In the genomic region with DNA sequence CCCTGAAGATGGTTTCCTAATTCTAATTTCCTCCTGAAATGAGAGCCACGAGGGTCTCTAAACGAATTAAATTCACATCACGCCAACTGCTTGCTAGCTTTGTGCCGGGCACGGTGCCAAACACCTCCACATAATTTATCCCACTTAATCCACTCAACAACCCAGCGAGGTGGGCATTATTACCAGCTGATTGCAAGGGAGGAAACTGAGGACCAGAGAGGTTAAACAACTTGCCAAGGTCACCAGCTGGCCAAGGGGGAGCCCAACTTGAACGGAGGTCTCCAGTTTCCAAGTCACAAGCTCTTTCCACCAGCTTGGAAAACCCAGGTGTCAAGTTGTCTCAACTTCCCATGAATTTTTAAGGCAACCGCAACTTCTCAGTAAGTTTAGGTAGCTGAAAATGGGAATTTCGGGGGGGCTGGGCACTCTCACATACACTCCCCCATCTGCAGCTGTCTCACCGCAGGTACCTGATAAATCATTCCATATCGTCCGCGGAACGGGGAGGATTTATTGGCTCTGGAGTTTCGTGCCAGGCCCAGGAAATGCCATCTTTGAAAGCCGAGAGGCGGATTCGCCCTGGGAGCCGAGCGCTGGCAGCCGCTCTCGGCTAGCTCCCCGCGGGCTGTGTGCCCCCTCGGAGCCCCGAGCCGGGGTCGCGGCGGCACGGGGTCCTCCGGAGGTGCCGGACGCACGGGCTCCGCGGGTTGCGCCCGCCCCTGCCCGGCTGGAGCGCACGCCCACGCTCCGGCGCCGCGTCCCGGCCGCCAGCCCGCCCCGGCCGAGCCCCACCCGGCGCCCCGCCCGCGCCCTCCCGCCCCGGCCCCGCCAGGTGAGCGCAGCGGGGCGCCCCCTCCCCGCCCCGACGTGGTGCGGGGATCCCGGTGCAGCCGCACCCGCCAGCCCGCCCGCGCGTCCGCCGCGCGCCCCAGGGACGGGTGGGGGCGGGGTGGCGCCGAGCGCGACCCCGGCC, we compare ENCODE assay signal across 8 cellular contexts. TPM values are rescaled to one million over a fixed set of nuclear protein-coding genes. Genes with fewer than 3 reads are reported as not detected.
DNase-seq lines count a peak whose midpoint lies in the region; ATAC-seq and FAIRE-seq lines count a peak whose summit lies in the region.

No MANE protein-coding gene starts in this region.

- intact Hi-C loops in left cardiac atrium (cut with DNase I) = no loop called here

- H3K36me3 ChIP-seq in HUES48 (ENCODE audit: control insufficient read depth, insufficient read depth, low read length) (no peaks in the 10 kb centered on the region), skeletal muscle tissue (ENCODE audit: control insufficient read depth in 3 of 3, insufficient read depth in 3 of 3, low read length in 3 of 3) (no peaks in the 10 kb centered on the region)

- ATAC-seq in left cardiac atrium = no peak

- H3K9ac ChIP-seq in HUES48 (ENCODE audit: low read depth, low read length) = no peak overlapping the region
- peak overlapping the region; percentile 46 to 80 (median 67) for H3K9ac ChIP-seq in skeletal muscle tissue (ENCODE audit: low read depth in 1 of 3, low read length in 3 of 3)

- H3K27ac ChIP-seq in HUES48 (ENCODE audit: low read depth, low read length) (no peak overlapping the region), skeletal muscle tissue (ENCODE audit: low read depth, low read length) (peak overlapping the region; percentile 28)

- H3K4me1 ChIP-seq in HUES48 (ENCODE audit: control insufficient read depth, insufficient read depth, low read length) (peaks cover 6% of the 10 kb centered on the region), skeletal muscle tissue (ENCODE audit: control insufficient read depth in 3 of 3, insufficient read depth in 3 of 3, low read length in 3 of 3) (peaks cover 7 to 36% (median 13%) of the 10 kb centered on the region in 3 donors)

- peak; percentile 52 for DNase-seq in RCC 7860 (ENCODE audit: low spot score)
- peak; percentile 36 for DNase-seq in left cardiac atrium
- no peak for DNase-seq in UCSD-AML1 (lab: John Stamatoyannopoulos, UW; ENCODE audit: unreplicated experiment)
- DNase-seq in HUDEP-2 (lab: John Stamatoyannopoulos, UW; ENCODE audit: unreplicated experiment in 76 of 76) = no peak
- DNase-seq in mucosa of gallbladder (ENCODE audit: low spot score) = no peak
- DNase-seq in occipital lobe (lab: John Stamatoyannopoulos, UW) = no peak

- H3K4me3 ChIP-seq in HUES48 (ENCODE audit: low read depth, low read length) = peak overlapping the region; percentile 63
- H3K4me3 ChIP-seq in skeletal muscle tissue (ENCODE audit: low read length in 3 of 3) = peak overlapping the region; percentile 55 to 73 (median 64)

- peak; percentile 39 for FAIRE-seq in RCC 7860 (lab: Jason Lieb, UNC)

- H3K27me3 ChIP-seq in HUES48 (ENCODE audit: control insufficient read depth, insufficient read depth, low read length) = peaks cover 73% of the 10 kb centered on the region
- H3K27me3 ChIP-seq in skeletal muscle tissue (ENCODE audit: control insufficient read depth in 3 of 3, insufficient read depth in 3 of 3, low read length in 3 of 3) = peaks cover 3 to 12% (median 5%) of the 10 kb centered on the region in 3 donors

- H3K9me3 ChIP-seq in HUES48 (ENCODE audit: control insufficient read depth, insufficient read depth, low read length) (no peaks in the 10 kb centered on the region), skeletal muscle tissue (ENCODE audit: control insufficient read depth in 3 of 3, low read length in 3 of 3) (no peaks in the 10 kb centered on the region)

RNA-seq across cellular contexts. Expression of a gene that starts 0.6 kb away (rescaled TPM):
- total RNA-seq in left cardiac atrium (1 to 10 TPM; 6.8 to 8.5 TPM), skeletal muscle tissue (7.8 TPM), mucosa of gallbladder (16.2 TPM), occipital lobe (5.3 TPM)

Comparison
In these comparisons a context has a peak if more than half of its experiments do, and no peak if none do; other contexts are left out.
1. DNase-seq: peak in RCC 7860 (single experiment) and left cardiac atrium (single experiment); none in UCSD-AML1 (single experiment), HUDEP-2 (0 of 76), mucosa of gallbladder (single experiment) and occipital lobe (single experiment).